18 cellular contexts compared by ENCODE assay signal in genomic region chr9:95030344-95030743, GRCh38.
DNase-seq lines count a peak whose midpoint lies in the region; ATAC-seq, FAIRE-seq and TF ChIP-seq lines count a peak whose summit lies in the region.
"Had no signal": no experiment of that assay in that cellular context is flagged by ENCODE, and none has a peak within 500 bp of the region (broad histone marks: within the 10 kb centered on the region; RNA-seq: fewer than 3 reads in every experiment).

No MANE protein-coding gene starts in this region.

- TF ChIP-seq CTCF in heart right ventricle (IDR thresholded peaks at IDR 0.05) (no peak), pancreas (IDR thresholded peaks at IDR 0.05) (no peak), uterus (IDR thresholded peaks at IDR 0.05) (no peak), RWPE1 (conservative IDR thresholded peaks at IDR 0.05; ENCODE audit: low read depth) (no peak)

- H3K9me3 ChIP-seq in heart right ventricle (no peaks in the 10 kb centered on the region), esophagus (ENCODE audit: control insufficient read depth in 2 of 2, insufficient read depth in 1 of 2, low read depth in 1 of 2, low read length in 1 of 2) (no peaks in the 10 kb centered on the region), pancreas (no peaks in the 10 kb centered on the region), uterus (no peaks in the 10 kb centered on the region)
- H3K9me3 ChIP-seq: adrenal gland, MG63, upper lobe of right lung had no signal

- H3K27ac ChIP-seq in heart right ventricle (peak overlapping the region in 7 of 10 donors; percentile 1 to 81 (median 60)), esophagus (ENCODE audit: low read depth in 2 of 2, low read length in 1 of 2) (peak overlapping the region; percentile 38 to 60), pancreas (peak overlapping the region; percentile 63 to 95 (median 84)), uterus (peak overlapping the region; percentile 47 to 100), RWPE1 (no peak overlapping the region)

- no peak for FAIRE-seq in pancreas (lab: Jason Lieb, UNC)

- POLR2A ChIA-PET in RWPE1 (lab: Yijun Ruan, JAX; ENCODE audit: low non-redundant PET): no interaction called here

- peaks cover 0 to 67% (median 0%) of the 10 kb centered on the region in 9 donors for H3K36me3 ChIP-seq in heart right ventricle
- peaks cover 0 to 7% of the 10 kb centered on the region in 2 donors for H3K36me3 ChIP-seq in esophagus (ENCODE audit: control insufficient read depth in 2 of 2, insufficient read depth in 2 of 2, low read length in 1 of 2)
- H3K36me3 ChIP-seq in pancreas: no peaks in the 10 kb centered on the region
- H3K36me3 ChIP-seq in uterus: no peaks in the 10 kb centered on the region
- H3K36me3 ChIP-seq: upper lobe of right lung had no signal

- DNase-seq in heart right ventricle (no peak), Right ventricle myocardium superior (no peak), pancreas (no peak), uterus (no peak), RWPE1 (ENCODE audit: low spot score) (no peak), DMS79 (lab: John Stamatoyannopoulos, UW) (no peak)
- DNase-seq: adrenal gland, hippocampal formation, MG63, midbrain, NCI-H2081, T-cell, upper lobe of right lung had no signal

- WGBS in heart right ventricle, 2 donors: 52 to 61% methylated on average over 4 of the region's 4 CpGs
- WGBS in esophagus, 2 donors: 45 to 61% methylated on average over 4 of the region's 4 CpGs
- 46 to 47% methylated on average over 4 of the region's 4 CpGs for WGBS in pancreas, 2 donors

- intact Hi-C loops in heart right ventricle (cut with DNase I): loop anchor here in 1 of 10 donors (10.0 kb wide), 1 partner anchor 54 kb away; no protein-coding TSS in a partner anchor
- intact Hi-C loops in Right ventricle myocardium superior (cut with DNase I): no loop called here
- intact Hi-C loops in pancreas (cut with DNase I): no loop called here
- intact Hi-C loops in uterus (cut with DNase I; ENCODE audit: low total_unique reads): loop anchor here (10.0 kb wide), 1 partner anchor 94 kb away; no protein-coding TSS in a partner anchor

- H3K4me1 ChIP-seq in heart right ventricle (peaks cover 0 to 100% (median 88%) of the 10 kb centered on the region in 9 donors), esophagus (ENCODE audit: control insufficient read depth in 2 of 2, insufficient read depth in 2 of 2, low read length in 1 of 2) (peaks cover 9 to 27% of the 10 kb centered on the region in 2 donors), pancreas (peaks cover 77 to 92% (median 78%) of the 10 kb centered on the region in 3 donors), uterus (peaks cover 6 to 39% of the 10 kb centered on the region in 2 donors)

- TF ChIP-seq POLR2A in uterus (IDR thresholded peaks at IDR 0.05): no peak

- H3K27me3 ChIP-seq in heart right ventricle (no peaks in the 10 kb centered on the region), esophagus (ENCODE audit: control insufficient read depth in 1 of 2, insufficient read depth in 2 of 2, low read length in 2 of 2) (no peaks in the 10 kb centered on the region), pancreas (no peaks in the 10 kb centered on the region), uterus (no peaks in the 10 kb centered on the region)
- H3K27me3 ChIP-seq: adrenal gland, MG63, upper lobe of right lung had no signal

- H3K4me3 ChIP-seq in heart right ventricle (no peak overlapping the region), esophagus (ENCODE audit: low read depth in 1 of 2, low read length in 2 of 2) (no peak overlapping the region), pancreas (no peak overlapping the region), uterus (no peak overlapping the region)
- H3K4me3 ChIP-seq: adrenal gland, MG63, skin epidermis, upper lobe of right lung had no signal

- CTCF ChIA-PET in RWPE1 (lab: Yijun Ruan, JAX): no interaction called here

- ATAC-seq in heart right ventricle (no peak), Right ventricle myocardium superior (ENCODE audit: poor library complexity) (no peak), pancreas (no peak), GM18873 (IDR thresholded peaks at IDR 0.05; ENCODE audit: low FRiP score, unreplicated experiment) (no peak)
- ATAC-seq: activated T-helper 17 cell treated with anti-CD3 and anti-CD28 coated beads, Interleukin-2, amount 50 U/mL, for 72 hours; esophagus mucosa; T-cell; upper lobe of right lung had no signal
